In genomic region chr1:97603218-97603617, GRCh38 we compare ENCODE assay signal across 1 cellular context.
TF ChIP-seq lines count a peak whose summit lies in the region.

No MANE protein-coding gene starts in this region.

TF ChIP-seq in HEK293, 187 proteins besides CTCF, POLR2A, EP300 and RAD21 (continued from another document):
- TF ChIP-seq PRDM4 (tag by site-specific recombination; IDR thresholded peaks at IDR 0.05): no peak
